In the genomic region with DNA sequence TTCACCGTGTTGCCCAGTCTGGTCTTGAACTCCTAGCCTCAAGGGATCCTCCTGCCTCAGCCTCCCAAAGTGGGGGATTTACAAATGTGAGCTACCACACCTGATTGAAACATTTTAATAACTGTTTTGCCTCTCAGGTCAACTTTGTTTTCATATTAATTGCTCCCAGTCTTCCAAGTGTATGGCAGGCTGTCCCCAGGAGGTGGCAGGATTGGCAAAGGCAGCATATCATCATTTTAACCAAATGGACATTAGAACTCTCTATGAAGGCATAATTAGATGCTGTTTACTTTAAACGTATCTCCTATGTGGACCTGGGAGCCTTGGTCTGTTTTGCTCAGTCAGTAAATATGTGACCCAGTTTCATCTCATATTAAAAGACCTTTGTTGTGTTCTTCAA, we compare ENCODE assay signal across 11 cellular contexts. TPM values are rescaled to one million over a fixed set of nuclear protein-coding genes. Genes with fewer than 3 reads are reported as not detected.
DNase-seq lines count a peak whose midpoint lies in the region; ATAC-seq and TF ChIP-seq lines count a peak whose summit lies in the region.
"Had no signal": no experiment of that assay in that cellular context is flagged by ENCODE, and none has a peak within 500 bp of the region (broad histone marks: within the 10 kb centered on the region; RNA-seq: fewer than 3 reads in every experiment).

No MANE protein-coding gene starts in this region.

- H2AFZ ChIP-seq in PC-9 = no peak overlapping the region

- H3K27me3 ChIP-seq in PC-9 (ENCODE audit: insufficient read depth, low read depth) = no peaks in the 10 kb centered on the region

- no peak overlapping the region for H3K4me2 ChIP-seq in PC-9

- no TSS peak for BruUV-seq in PC-9 (replicated peaks; lab: Mats Ljungman, UMichigan)

- peak; percentile 21 for TF ChIP-seq CTCF in GM13976 (IDR thresholded peaks at IDR 0.05; ENCODE audit: borderline replicate concordance, control extremely low read depth, extremely low read depth, insufficient read depth, missing control alignments)
- TF ChIP-seq CTCF in PC-9 (conservative IDR thresholded peaks at IDR 0.05) = peak; percentile 65
- TF ChIP-seq CTCF in fibroblast of pulmonary artery (IDR thresholded peaks at IDR 0.05; ENCODE audit: low read length, missing control alignments) = peak; percentile 45

- H4K20me1 ChIP-seq in PC-9 (ENCODE audit: insufficient read depth) = peaks cover 6% of the 10 kb centered on the region

- peaks cover 18% of the 10 kb centered on the region for H3K4me1 ChIP-seq in PC-9 (replicated peaks; ENCODE audit: insufficient read depth)

- H3K4me3 ChIP-seq in PC-9 = no peak overlapping the region
- no peak overlapping the region for H3K4me3 ChIP-seq in fibroblast of pulmonary artery (replicated peaks; ENCODE audit: low read depth, low read length)

- intact Hi-C loops in PC-9 (cut with micrococcal nuclease; ENCODE audit: unreplicated experiment) = no loop called here

- H3K36me3 ChIP-seq in PC-9 (ENCODE audit: low read depth) = peaks cover 74% of the 10 kb centered on the region

- no peaks in the 10 kb centered on the region for H3K79me2 ChIP-seq in PC-9 (ENCODE audit: low read depth)

- in situ Hi-C loops in GM13976 (cut with MboI; ENCODE audit: low sequenced_read_pairs, unreplicated experiment) = no loop called here

- POLR2A ChIA-PET in PC-9 (lab: Charles Lee; ENCODE audit: unreplicated experiment) = interaction anchor here (0.7 kb wide), 1 partner anchor 41 kb away, joined by 6 read pairs; no protein-coding TSS in a partner anchor

- CTCF ChIA-PET in PC-9 (lab: Charles Lee) = no interaction called here

- peaks cover 35% of the 10 kb centered on the region; the same call in 1 of the 2 replicates for H3F3A ChIP-seq in PC-9 (ENCODE audit: insufficient read depth, low read depth)

- no peaks in the 10 kb centered on the region for H3K9me3 ChIP-seq in PC-9 (ENCODE audit: insufficient read depth, low read depth)

- H3K27ac ChIP-seq in PC-9 = no peak overlapping the region

- H3K9me2 ChIP-seq in PC-9 (ENCODE audit: insufficient read depth) = no peaks in the 10 kb centered on the region

- DNase-seq in AG08395 (ENCODE audit: low spot score) (peak; percentile 7), GM13976 (ENCODE audit: low spot score) (no peak), PC-9 (no peak), fibroblast of pulmonary artery (ENCODE audit: low read depth) (peak; percentile 6), A172 (ENCODE audit: low spot score) (no peak), DMS79 (lab: John Stamatoyannopoulos, UW) (no peak), NCI-H1092 treated with DMSO at 0.1 percent for 48 hours (lab: John Stamatoyannopoulos, UW) (no peak)
- DNase-seq: cortex of kidney; GF-D8; stimulated activated CD4-positive, alpha-beta T cell treated with anti-CD3 and anti-CD28 coated beads, Interleukin-2, amount 100 ng/mL, for 48 hours had no signal

- no peak for ATAC-seq in HG03097 (IDR thresholded peaks at IDR 0.05; ENCODE audit: low FRiP score, unreplicated experiment)

RNA-seq across cellular contexts. Expression of gene CSE1L, which starts 59.2 kb away (rescaled TPM):
- total RNA-seq in PC-9 (2021) = 83.1 and 132 TPM in 2 replicates
- 244 and 264 TPM in 2 replicates for total RNA-seq in A172 (2014; rRNA removed; shearing (Covaris generic))

Comparison
In these comparisons a context has a peak if more than half of its experiments do, and no peak if none do; other contexts are left out.
1. DNase-seq: peak in AG08395 (single experiment) and fibroblast of pulmonary artery (single experiment); none in GM13976 (single experiment), PC-9 (0 of 2), A172 (single experiment), DMS79 (single experiment) and NCI-H1092 treated with DMSO at 0.1 percent for 48 hours (single experiment).
2. Peak in every context shown above with its lines, with median percentiles within 50 percentile points of each other: CTCF ChIP-seq.